21 cellular contexts compared by ENCODE assay signal in the genomic region with DNA sequence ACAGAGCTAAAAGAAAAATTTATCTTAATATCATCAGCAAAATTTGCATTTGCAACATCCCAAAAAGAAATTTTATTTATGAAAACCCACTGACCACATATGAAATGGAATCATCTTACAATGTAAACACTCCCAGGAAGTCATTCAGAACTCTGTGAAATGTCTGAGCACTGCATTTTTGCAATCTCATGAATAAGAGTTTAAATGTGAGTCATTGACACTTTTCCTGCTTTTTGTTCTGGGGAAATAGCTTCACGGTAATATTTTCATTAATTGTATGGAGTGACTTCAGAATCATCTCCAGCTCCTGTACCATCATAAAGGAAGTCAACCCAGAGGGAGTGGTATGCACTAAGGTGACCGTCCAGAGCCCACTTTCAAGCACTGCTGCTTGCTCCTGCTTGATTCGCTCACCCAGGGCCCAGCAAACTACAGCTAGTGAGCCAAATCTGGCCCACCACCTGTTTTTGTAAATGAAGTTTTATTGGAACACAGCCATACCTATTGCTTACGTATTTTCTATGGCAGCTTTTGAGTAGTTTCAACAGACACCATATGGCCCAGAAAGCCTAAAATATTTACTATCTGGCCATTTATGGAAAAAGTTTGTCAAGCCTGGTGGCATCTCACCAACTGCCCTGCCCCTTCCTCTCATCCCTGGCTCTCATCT. TPM values are rescaled to one million over a fixed set of nuclear protein-coding genes. Genes with fewer than 3 reads are reported as not detected.
DNase-seq lines count a peak whose midpoint lies in the region; ATAC-seq, FAIRE-seq and TF ChIP-seq lines count a peak whose summit lies in the region.
"Had no signal": no experiment of that assay in that cellular context is flagged by ENCODE, and none has a peak within 500 bp of the region (broad histone marks: within the 10 kb centered on the region; RNA-seq: fewer than 3 reads in every experiment).

No MANE protein-coding gene starts in this region.

- no peaks in the 10 kb centered on the region for H3K4me1 Mint-ChIP-seq in WTC11
- H3K4me1 Mint-ChIP-seq in stimulated activated naive B cell treated with anti-CD40 and anti-IgM and Interleukin-4, amounts not matched to agents 10 μg/mL and 1 μg/mL and 100 μg/mL, for 72 hours: no peaks in the 10 kb centered on the region
- H3K4me1 Mint-ChIP-seq: memory B cell had no signal

- no peak for TF ChIP-seq CTCF in endothelial cell of umbilical vein (IDR thresholded peaks at IDR 0.05; ENCODE audit: extremely low read depth in 1 of 2, insufficient read depth in 1 of 2, low read depth in 1 of 2, low read length in 2 of 2)
- TF ChIP-seq CTCF in WTC11 (IDR thresholded peaks at IDR 0.05): no peak

- no peaks in the 10 kb centered on the region for H3K79me2 ChIP-seq in endothelial cell of umbilical vein (ENCODE audit: control insufficient read depth, insufficient read depth, low read length)

- ATAC-seq in WTC11: no peak
- no peak for ATAC-seq in HG03039 (IDR thresholded peaks at IDR 0.05; ENCODE audit: unreplicated experiment)
- ATAC-seq in stimulated activated naive B cell treated with anti-CD40 and anti-IgM and Interleukin-4, amounts not matched to agents 10 μg/mL and 1 μg/mL and 100 μg/mL, for 72 hours (replicated peaks): no peak

- no peaks in the 10 kb centered on the region for H4K20me1 ChIP-seq in endothelial cell of umbilical vein (replicated peaks; ENCODE audit: control insufficient read depth, extremely low read depth, insufficient read depth, low read length)

- 0 out of 2 replicates have a peak, but pooled peaks cover 5% of the 10 kb centered on the region for H3K9me3 Mint-ChIP-seq in WTC11
- peaks cover 5% of the 10 kb centered on the region in 2 donors for H3K9me3 Mint-ChIP-seq in stimulated activated naive B cell treated with anti-CD40 and anti-IgM and Interleukin-4, amounts not matched to agents 10 μg/mL and 1 μg/mL and 100 μg/mL, for 72 hours
- H3K9me3 Mint-ChIP-seq: activated T-helper 1 cell treated with anti-CD3 and anti-CD28 coated beads, Interleukin-12 subunit alpha, Interleukin-12 subunit beta, Interleukin-2, Interleukin-4 antibody, amounts not matched to agents 30 ng/mL and 10 ng/mL and 1 ng/mL, durations not matched to agents 14 hours and 24 hours and 36 hours; T-helper 1 cell treated with Interleukin-12 subunit alpha and Interleukin-12 subunit beta and Interleukin-4 antibody, amounts not matched to agents 30 μg/mL and 1 μg/mL, for 36 hours had no signal

- H3K4me1 ChIP-seq in endothelial cell of umbilical vein (ENCODE audit: control insufficient read depth, extremely low read depth, insufficient read depth, low read length): peaks cover 10% of the 10 kb centered on the region

- no peak overlapping the region for H3K4me3 Mint-ChIP-seq in WTC11
- no peak overlapping the region for H3K4me3 Mint-ChIP-seq in stimulated activated naive B cell treated with anti-CD40 and anti-IgM and Interleukin-4, amounts not matched to agents 10 μg/mL and 1 μg/mL and 100 μg/mL, for 72 hours
- H3K4me3 Mint-ChIP-seq: activated T-helper 1 cell treated with anti-CD3 and anti-CD28 coated beads, Interleukin-12 subunit alpha, Interleukin-12 subunit beta, Interleukin-2, Interleukin-4 antibody, amounts not matched to agents 30 ng/mL and 10 ng/mL and 1 ng/mL, durations not matched to agents 14 hours and 24 hours and 36 hours; memory B cell; T-helper 1 cell treated with Interleukin-12 subunit alpha and Interleukin-12 subunit beta and Interleukin-4 antibody, amounts not matched to agents 30 μg/mL and 1 μg/mL, for 36 hours had no signal

- no peaks in the 10 kb centered on the region for H3K36me3 Mint-ChIP-seq in WTC11
- H3K36me3 Mint-ChIP-seq in stimulated activated naive B cell treated with anti-CD40 and anti-IgM and Interleukin-4, amounts not matched to agents 10 μg/mL and 1 μg/mL and 100 μg/mL, for 72 hours: no peaks in the 10 kb centered on the region
- H3K36me3 Mint-ChIP-seq: memory B cell had no signal

- FAIRE-seq in endothelial cell of umbilical vein (lab: Jason Lieb, UNC): peak; percentile 59
- FAIRE-seq: GM18507, H1 had no signal

- H3K27me3 ChIP-seq in endothelial cell of umbilical vein (ENCODE audit: control insufficient read depth in 2 of 2, insufficient read depth in 2 of 2, low read length in 2 of 2): peaks cover 0 to 6% of the 10 kb centered on the region in 2 experiments

- no peak for TF ChIP-seq POLR2A in endothelial cell of umbilical vein (IDR thresholded peaks at IDR 0.05; ENCODE audit: low read depth, low read length)

- H3K27ac Mint-ChIP-seq in WTC11: no peak overlapping the region
- H3K27ac Mint-ChIP-seq in stimulated activated naive B cell treated with anti-CD40 and anti-IgM and Interleukin-4, amounts not matched to agents 10 μg/mL and 1 μg/mL and 100 μg/mL, for 72 hours: no peak overlapping the region
- H3K27ac Mint-ChIP-seq: activated T-helper 1 cell treated with anti-CD3 and anti-CD28 coated beads, Interleukin-12 subunit alpha, Interleukin-12 subunit beta, Interleukin-2, Interleukin-4 antibody, amounts not matched to agents 30 ng/mL and 10 ng/mL and 1 ng/mL, durations not matched to agents 14 hours and 24 hours and 36 hours; memory B cell; T-helper 1 cell treated with Interleukin-12 subunit alpha and Interleukin-12 subunit beta and Interleukin-4 antibody, amounts not matched to agents 30 μg/mL and 1 μg/mL, for 36 hours had no signal

- no TSS peak for BruUV-seq in endothelial cell of umbilical vein (replicated peaks; lab: Mats Ljungman, UMichigan)

- peak overlapping the region; percentile 39 for H3K4me2 ChIP-seq in endothelial cell of umbilical vein (ENCODE audit: insufficient read depth, low read length)

- no peak overlapping the region for H3K4me3 ChIP-seq in endothelial cell of umbilical vein (replicated peaks in 1 of 3; ENCODE audit: insufficient read depth in 1 of 3, low read depth in 1 of 3, low read length in 3 of 3)

- no peaks in the 10 kb centered on the region; the same call in 1 of the 2 replicates for H3K27me3 Mint-ChIP-seq in WTC11 (ENCODE audit: low read depth)
- H3K27me3 Mint-ChIP-seq in stimulated activated naive B cell treated with anti-CD40 and anti-IgM and Interleukin-4, amounts not matched to agents 10 μg/mL and 1 μg/mL and 100 μg/mL, for 72 hours: peaks cover 0 to 6% of the 10 kb centered on the region in 2 donors

- no peaks in the 10 kb centered on the region for H3K9me3 ChIP-seq in endothelial cell of umbilical vein (replicated peaks; ENCODE audit: control insufficient read depth, insufficient read depth, low read length)

- no peak overlapping the region for H3K9ac ChIP-seq in endothelial cell of umbilical vein (replicated peaks; ENCODE audit: extremely low read depth, insufficient read depth, low read length)

- dilution Hi-C loops in endothelial cell of umbilical vein (cut with MboI; ENCODE audit: extremely low pct_ligation_motif_present, low sequenced_read_pairs): no loop called here

- intact Hi-C loops in endothelial cell of umbilical vein (cut with micrococcal nuclease): no loop called here

- no peak overlapping the region for H3K27ac ChIP-seq in endothelial cell of umbilical vein (ENCODE audit: insufficient read depth, low read depth, low read length)

- H2AFZ ChIP-seq in endothelial cell of umbilical vein (ENCODE audit: low read depth, low read length): no peak overlapping the region

- no peaks in the 10 kb centered on the region for H3K36me3 ChIP-seq in endothelial cell of umbilical vein (ENCODE audit: control insufficient read depth in 2 of 2, extremely low read depth in 1 of 2, insufficient read depth in 2 of 2, low read length in 2 of 2)

- CTCF ChIA-PET in endothelial cell of umbilical vein (lab: Charles Lee) (interaction anchor here (0.8 to 1.4 kb wide), 8 partner anchors 12 to 369 kb away, joined by 3 to 9 read pairs (median 4); no protein-coding TSS in a partner anchor), WTC11 (lab: Charles Lee) (interaction anchor here (1.0 kb wide), 1 partner anchor 21 kb away, joined by 3 read pairs; no protein-coding TSS in a partner anchor)

- POLR2A ChIA-PET in endothelial cell of umbilical vein (lab: Charles Lee): no interaction called here
- POLR2A ChIA-PET in WTC11 (lab: Charles Lee): no interaction called here

- DNase-seq in DMS 273 (lab: John Stamatoyannopoulos, UW; ENCODE audit: unreplicated experiment): peak; percentile 60
- DNase-seq in endothelial cell of umbilical vein (ENCODE audit: low read depth, low spot score): peak; percentile 35
- DNase-seq in myocyte (ENCODE audit: low read depth): peak; percentile 55
- no peak for DNase-seq in WTC11 (ENCODE audit: low spot score)
- DNase-seq in stimulated activated naive B cell treated with anti-CD40 and anti-IgM and Interleukin-4, amounts not matched to agents 10 μg/mL and 1 μg/mL and 100 μg/mL, for 72 hours: no peak
- no peak for DNase-seq in NOMO-1 treated with dmso at 0.1 percent for 144 hours (lab: John Stamatoyannopoulos, UW; ENCODE audit: unreplicated experiment)
- DNase-seq: activated CD4-positive, alpha-beta T cell treated with anti-CD3 and anti-CD28 coated beads for 48 hours; aorta; C1 segment of cervical spinal cord; hypothalamus; MV-4-11; stimulated activated CD4-positive, alpha-beta T cell treated with anti-CD3 and anti-CD28 coated beads, Interleukin-2, amount 100 ng/mL, for 48 hours; stimulated activated naive CD4-positive, alpha-beta T cell treated with Interleukin-2 at 50 U/mL for 16 hours had no signal

- no peaks in the 10 kb centered on the region for H3K9me1 ChIP-seq in endothelial cell of umbilical vein (replicated peaks; ENCODE audit: control insufficient read depth, extremely low read depth, insufficient read depth, low read length)

TF ChIP-seq in PFSK-1, 5 proteins besides CTCF, POLR2A, EP300 and RAD21 (continues in another document):
- no peak for TF ChIP-seq FOXP2 (optimal IDR thresholded peaks at IDR 0.05; ENCODE audit: borderline replicate concordance, extremely low read depth, extremely low read length, insufficient read depth)

TF ChIP-seq in endothelial cell of umbilical vein, 7 proteins besides CTCF, POLR2A, EP300 and RAD21 (continues in another document):
- no peak for TF ChIP-seq EZH2 (IDR thresholded peaks at IDR 0.05; ENCODE audit: borderline replicate concordance, low read depth, low read length, severe bottlenecking)

TF ChIP-seq in WTC11, 78 proteins besides CTCF, POLR2A, EP300 and RAD21 (continues in another document):
- TF ChIP-seq FOXP1 (CRISPR knock-in tag; IDR thresholded peaks at IDR 0.05; ENCODE audit: borderline replicate concordance) (no peak), NR1H2 (CRISPR knock-in tag; IDR thresholded peaks at IDR 0.05) (no peak)

RNA-seq across cellular contexts. Expression of a gene that starts 17.3 kb away (rescaled TPM):
- 21.1 TPM for polyA plus RNA-seq in PFSK-1 (2012; ENCODE audit: insufficient read length, low read depth)
- total RNA-seq in endothelial cell of umbilical vein (not detected in 2 replicates), myocyte (22.3 and 42.8 TPM in 2 replicates), WTC11 (2021) (2.1 to 2.5 TPM (median 2.3 TPM) in 3 replicates)
- polyA plus RNA-seq in endothelial cell of umbilical vein: 0.01 TPM in 1 of 2 replicates, not detected in the other
- polyA plus RNA-seq in endothelial cell of umbilical vein (2011; cell fraction: cytosol; rRNA removed): not detected in 2 replicates
- polyA plus RNA-seq in endothelial cell of umbilical vein (2011; cell fraction: nucleus; rRNA removed): not detected in 2 replicates
- not detected in 2 replicates for polyA plus RNA-seq in endothelial cell of umbilical vein (2012)
- polyA minus RNA-seq in endothelial cell of umbilical vein: not detected in 2 replicates
- polyA minus RNA-seq in endothelial cell of umbilical vein (2011; cell fraction: cytosol; rRNA and poly(A)+ RNA removed): 0.72 TPM
- polyA minus RNA-seq in endothelial cell of umbilical vein (2011; cell fraction: nucleus; rRNA and poly(A)+ RNA removed): not detected in 2 replicates
- 4.1 TPM for polyA plus RNA-seq in myocyte (2012)
- total RNA-seq: activated T-helper 1 cell treated with anti-CD3 and anti-CD28 coated beads, Interleukin-12 subunit alpha, Interleukin-12 subunit beta, Interleukin-2, Interleukin-4 antibody, amounts not matched to agents 30 ng/mL and 10 ng/mL and 1 ng/mL, durations not matched to agents 14 hours and 24 hours and 36 hours; G401 had no signal

Comparison
In these comparisons a context has a peak if more than half of its experiments do, and no peak if none do; other contexts are left out.
1. DNase-seq: peak in DMS 273 (single experiment), endothelial cell of umbilical vein (single experiment) and myocyte (single experiment); none in WTC11 (single experiment), stimulated activated naive B cell treated with anti-CD40 and anti-IgM and Interleukin-4, amounts not matched to agents 10 μg/mL and 1 μg/mL and 100 μg/mL, for 72 hours (single experiment) and NOMO-1 treated with dmso at 0.1 percent for 144 hours (single experiment).